ENCODE assay signal across 22 cellular contexts in the genomic region with DNA sequence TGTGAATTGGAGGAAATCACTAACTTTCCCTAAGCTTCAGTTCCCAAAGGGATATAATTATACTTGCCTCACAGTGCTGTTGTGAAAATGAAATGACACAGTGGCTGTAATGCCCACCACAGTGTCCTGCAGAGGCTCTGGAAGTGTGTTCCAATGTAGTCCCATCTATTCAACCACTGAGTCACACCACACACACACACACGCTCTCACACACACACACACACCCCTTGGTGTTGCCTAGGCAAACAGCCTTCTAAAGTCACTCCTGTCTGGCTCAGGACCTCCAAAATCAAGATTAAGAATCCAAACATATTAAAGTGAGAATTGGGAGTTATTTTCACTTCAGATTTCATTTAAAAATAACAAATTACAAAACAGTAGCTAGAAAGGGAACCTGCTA.
DNase-seq lines count a peak whose midpoint lies in the region; ATAC-seq, FAIRE-seq and TF ChIP-seq lines count a peak whose summit lies in the region.
"Had no signal": no experiment of that assay in that cellular context is flagged by ENCODE, and none has a peak within 500 bp of the region (broad histone marks: within the 10 kb centered on the region; RNA-seq: fewer than 3 reads in every experiment).

No MANE protein-coding gene starts in this region.

- H3K4me1 Mint-ChIP-seq in brain = peaks cover 28% of the 10 kb centered on the region

- H3K9me3 Mint-ChIP-seq in brain = peaks cover 0 to 1% (median under 1%) of the 10 kb centered on the region in 5 experiments
- H3K9me3 Mint-ChIP-seq in activated naive CD4-positive, alpha-beta T cell treated with anti-CD3 and anti-CD28 coated beads, Interleukin-2, amount 50 U/mL, for 72 hours = no peaks in the 10 kb centered on the region
- H3K9me3 Mint-ChIP-seq: CD8-positive, alpha-beta T cell had no signal

- peak; percentile 5 for FAIRE-seq in urothelium cell line (lab: Jason Lieb, UNC)
- FAIRE-seq: A549, GM12892, H54 had no signal

- ATAC-seq in activated naive CD4-positive, alpha-beta T cell treated with anti-CD3 and anti-CD28 coated beads, Interleukin-2, amount 50 U/mL, for 72 hours = no peak
- ATAC-seq: A549; CD8-positive, alpha-beta T cell had no signal

- H3K27me3 Mint-ChIP-seq in brain = no peaks in the 10 kb centered on the region

- peak overlapping the region in 4 of 5 experiments; percentile 14 to 90 (median 76) for H3K27ac Mint-ChIP-seq in brain
- no peak overlapping the region for H3K27ac Mint-ChIP-seq in activated naive CD4-positive, alpha-beta T cell treated with anti-CD3 and anti-CD28 coated beads, Interleukin-2, amount 50 U/mL, for 72 hours
- H3K27ac Mint-ChIP-seq: CD8-positive, alpha-beta T cell had no signal

- TF ChIP-seq CTCF in brain (conservative IDR thresholded peaks at IDR 0.05) = no peak

- H3K36me3 Mint-ChIP-seq in brain = no peaks in the 10 kb centered on the region
- H3K36me3 Mint-ChIP-seq in activated naive CD4-positive, alpha-beta T cell treated with anti-CD3 and anti-CD28 coated beads, Interleukin-2, amount 50 U/mL, for 72 hours = no peaks in the 10 kb centered on the region
- H3K36me3 Mint-ChIP-seq: CD8-positive, alpha-beta T cell had no signal

- DNase-seq in NCI-H146 treated with DMSO at 0.1 percent for 48 hours (lab: John Stamatoyannopoulos, UW; ENCODE audit: unreplicated experiment) (peak; percentile 25), fibroblast of gingiva (ENCODE audit: low read depth) (peak; percentile 46), urothelium cell line (ENCODE audit: low spot score) (no peak), superior temporal gyrus (ENCODE audit: extremely low spot score) (no peak), amygdala (lab: John Stamatoyannopoulos, UW) (no peak)
- DNase-seq in activated naive CD4-positive, alpha-beta T cell treated with anti-CD3 and anti-CD28 coated beads, Interleukin-2, amount 50 U/mL, for 72 hours (ENCODE audit: low spot score in 2 of 2) = no peak
- DNase-seq: CD8-positive, alpha-beta T cell; DMS 273 treated with DMSO at 0.1 percent for 48 hours; DMS79; KBM-7; MV-4-11; NCI-H1105; NCI-H1436 treated with DMSO at 0.1 percent for 48 hours; NCI-H2029; NCI-H226; NCI-H510A; Right ventricle myocardium superior; RPMI8226 had no signal

- H3K4me3 Mint-ChIP-seq in brain = peak overlapping the region in 3 of 5 experiments; percentile 8 to 75 (median 58)
- H3K4me3 Mint-ChIP-seq: CD8-positive, alpha-beta T cell had no signal

Comparison
In these comparisons a context has a peak if more than half of its experiments do, and no peak if none do; other contexts are left out.
1. DNase-seq: peak in NCI-H146 treated with DMSO at 0.1 percent for 48 hours (single experiment) and fibroblast of gingiva (single experiment); none in urothelium cell line (single experiment), superior temporal gyrus (single experiment), activated naive CD4-positive, alpha-beta T cell treated with anti-CD3 and anti-CD28 coated beads, Interleukin-2, amount 50 U/mL, for 72 hours (0 of 2) and amygdala (0 of 56).
2. H3K27ac Mint-ChIP-seq: peak in brain (4 of 5); none in activated naive CD4-positive, alpha-beta T cell treated with anti-CD3 and anti-CD28 coated beads, Interleukin-2, amount 50 U/mL, for 72 hours (0 of 2).